In the genomic region with DNA sequence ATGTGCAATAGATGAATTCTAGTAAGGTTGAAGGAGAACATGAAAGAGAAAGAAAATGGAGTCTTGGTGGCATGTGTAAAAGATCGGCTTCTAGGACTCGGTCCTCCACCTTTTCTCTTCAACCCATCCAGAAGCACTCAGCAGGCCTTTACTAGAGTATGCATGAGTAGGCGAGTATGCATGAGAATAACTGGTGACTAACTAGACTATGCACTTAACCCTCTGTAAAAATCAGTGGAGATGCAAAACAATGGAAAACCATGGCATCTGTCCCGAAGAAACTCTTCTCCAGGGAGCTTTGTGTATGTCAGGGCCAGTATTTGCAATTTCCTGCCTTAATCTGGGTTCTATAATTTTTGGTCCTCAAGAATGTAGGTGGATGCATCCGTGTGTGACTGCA, we compare ENCODE assay signal across 24 cellular contexts. TPM values are rescaled to one million over a fixed set of nuclear protein-coding genes. Genes with fewer than 3 reads are reported as not detected.
DNase-seq lines count a peak whose midpoint lies in the region; TF ChIP-seq lines count a peak whose summit lies in the region.
"Had no signal": no experiment of that assay in that cellular context is flagged by ENCODE, and none has a peak within 500 bp of the region (broad histone marks: within the 10 kb centered on the region; RNA-seq: fewer than 3 reads in every experiment).

No MANE protein-coding gene starts in this region.

- in situ Hi-C loops in brain microvascular endothelial cell (cut with HindIII; ENCODE audit: low pct_ligation_motif_present, low sequenced_read_pairs), result no loop called here

- peak; percentile 31 for DNase-seq in AG10803 (ENCODE audit: low read depth)
- DNase-seq in M059J (ENCODE audit: low read depth), result peak; percentile 82
- peak; percentile 81 for DNase-seq in brain microvascular endothelial cell
- DNase-seq in myocyte (ENCODE audit: low read depth), result peak; percentile 33
- DNase-seq in NCI-H187 treated with DMSO at 0.1 percent for 48 hours (lab: John Stamatoyannopoulos, UW), result no peak
- DNase-seq in amniotic stem cell (lab: John Stamatoyannopoulos, UW), result no peak
- no peak for DNase-seq in stimulated activated CD8-positive, alpha-beta memory T cell treated with anti-CD3 and anti-CD28 coated beads, Interleukin-4, amount 100 ng/mL, for 48 hours
- no peak for DNase-seq in T-helper 9 cell
- DNase-seq: activated CD4-positive, alpha-beta memory T cell treated with anti-CD3 and anti-CD28 coated beads, Interleukin-2, amount 10 ng/mL, durations not matched to agents 7 days and 5 days; activated CD4-positive, CD25-positive, alpha-beta regulatory T cell treated with anti-CD3 and anti-CD28 coated beads, Interleukin-2, amount 50 U/mL, for 72 hours; C1 segment of cervical spinal cord; Caco-2; dermis blood vessel endothelial cell; DMS79 treated with DMSO at 0.1 percent for 48 hours; esophagus squamous epithelium; natural killer cell; NCI-H1092 treated with DMSO at 0.1 percent for 48 hours; NCI-H2029; NCI-H526 treated with DMSO at 0.1 percent for 48 hours; occipital lobe; retina; SIG-M5 had no signal

- no peaks in the 10 kb centered on the region for H3K36me3 ChIP-seq in brain microvascular endothelial cell (replicated peaks)
- H3K36me3 ChIP-seq: ascending aorta, esophagus squamous epithelium had no signal

- TF ChIP-seq CTCF in AG10803 (conservative IDR thresholded peaks at IDR 0.05; ENCODE audit: low read length) (no peak), brain microvascular endothelial cell (IDR thresholded peaks at IDR 0.05; ENCODE audit: low read depth, low read length, missing control alignments) (no peak)

- peak overlapping the region; percentile 80 for H3K27ac ChIP-seq in brain microvascular endothelial cell
- H3K27ac ChIP-seq: ascending aorta, esophagus squamous epithelium had no signal

- no peak overlapping the region for H3K4me3 ChIP-seq in AG10803 (ENCODE audit: low read length)
- H3K4me3 ChIP-seq in brain microvascular endothelial cell (ENCODE audit: low read depth, low read length), result no peak overlapping the region
- H3K4me3 ChIP-seq: ascending aorta, esophagus squamous epithelium, GM12878 had no signal

- no peaks in the 10 kb centered on the region for H3K27me3 ChIP-seq in brain microvascular endothelial cell (replicated peaks)
- H3K27me3 ChIP-seq: ascending aorta had no signal

RNA-seq across cellular contexts. Expression of a gene that starts 40.0 kb away (rescaled TPM):
- 0.10 and 0.20 TPM in 2 replicates for total RNA-seq in M059J (2014; rRNA removed; shearing (Covaris generic))
- total RNA-seq in myocyte, result 31.5 and 32.3 TPM in 2 replicates
- polyA plus RNA-seq in myocyte (2012), result 34.0 TPM

Comparison
In these comparisons a context has a peak if more than half of its experiments do, and no peak if none do; other contexts are left out.
1. DNase-seq: peak in AG10803 (single experiment), M059J (single experiment), brain microvascular endothelial cell (single experiment) and myocyte (single experiment); none in NCI-H187 treated with DMSO at 0.1 percent for 48 hours (single experiment), amniotic stem cell (single experiment), stimulated activated CD8-positive, alpha-beta memory T cell treated with anti-CD3 and anti-CD28 coated beads, Interleukin-4, amount 100 ng/mL, for 48 hours (single experiment) and T-helper 9 cell (single experiment).
2. RNA of a gene that starts 40.0 kb away (total RNA-seq): 31.5 to 32.3 TPM in myocyte; 0.10 to 0.20 TPM in M059J; every median in the first group is over 10 times any median in the second.